Comparison of ENCODE assay signal across 33 cellular contexts in genomic region chrX:18955676-18956075, GRCh38.
"Had no signal": no experiment of that assay in that cellular context is flagged by ENCODE, and none has a peak within 500 bp of the region (broad histone marks: within the 10 kb centered on the region; RNA-seq: fewer than 3 reads in every experiment).

No MANE protein-coding gene starts in this region.

- DNase-seq: activated CD4-positive, alpha-beta memory T cell treated with anti-CD3 and anti-CD28 coated beads for 36 hours; activated CD4-positive, alpha-beta T cell treated with anti-CD3 and anti-CD28 coated beads for 36 hours; activated CD4-positive, alpha-beta T cell treated with anti-CD3 and anti-CD28 coated beads, Interleukin-2, amount 10 ng/mL, durations not matched to agents 24 days and 14 days; activated CD4-positive, CD25-positive, alpha-beta regulatory T cell; activated CD4-positive, CD25-positive, alpha-beta regulatory T cell treated with anti-CD3 and anti-CD28 coated beads, Interleukin-2, amount 50 U/mL, for 72 hours; activated CD8-positive, alpha-beta memory T cell treated with anti-CD3 and anti-CD28 coated beads, Interleukin-2, amount 10 ng/mL, durations not matched to agents 7 days and 5 days; activated CD8-positive, alpha-beta memory T cell treated with anti-CD3 and anti-CD28 coated beads, Interleukin-2, amount 50 U/mL, for 4 hours; activated CD8-positive, alpha-beta T cell treated with anti-CD3 and anti-CD28 coated beads, Interleukin-2, amount 10 ng/mL, durations not matched to agents 7 days and 5 days; activated effector memory CD4-positive, alpha-beta T cell treated with anti-CD3 and anti-CD28 coated beads, Interleukin-2, amount 50 U/mL, for 16 hours; activated naive CD4-positive, alpha-beta T cell treated with anti-CD3 and anti-CD28 coated beads for 36 hours; activated naive CD8-positive, alpha-beta T cell treated with anti-CD3 and anti-CD28 coated beads for 36 hours; activated naive CD8-positive, alpha-beta T cell treated with anti-CD3 and anti-CD28 coated beads, Interleukin-2, amount 50 U/mL, for 24 hours; activated T-cell treated with anti-CD3 and anti-CD28 coated beads, Interleukin-2, amount 50 U/mL, for 1 hour; activated T-cell treated with anti-CD3 and anti-CD28 coated beads, Interleukin-2, amount 50 U/mL, for 48 hours; adrenal gland; amygdala; aorta; body of pancreas; central memory CD4-positive, alpha-beta T cell; cerebellar nuclear complex; colonic mucosa; effector CD8-positive, alpha-beta T cell; esophagus squamous epithelium; head of caudate nucleus; T-helper 1 cell; T-helper 17 cell; T1000 had no signal

- H3K36me3 ChIP-seq: adrenal gland, colonic mucosa had no signal

- H3K9me3 ChIP-seq: adrenal gland, body of pancreas, colonic mucosa, esophagus squamous epithelium, gastroesophageal sphincter had no signal

- H3K27me3 ChIP-seq: adrenal gland, body of pancreas, colonic mucosa, esophagus squamous epithelium, gastroesophageal sphincter had no signal

- H3K9me3 Mint-ChIP-seq: activated CD4-positive, alpha-beta memory T cell treated with anti-CD3 and anti-CD28 coated beads for 36 hours; activated CD4-positive, alpha-beta T cell treated with anti-CD3 and anti-CD28 coated beads, Interleukin-2, amount 10 ng/mL, durations not matched to agents 24 days and 14 days; activated naive CD4-positive, alpha-beta T cell treated with anti-CD3 and anti-CD28 coated beads for 36 hours; activated naive CD4-positive, alpha-beta T cell treated with anti-CD3 and anti-CD28 coated beads, Interleukin-2, amount 50 U/mL, for 24 hours; activated naive CD8-positive, alpha-beta T cell treated with anti-CD3 and anti-CD28 coated beads for 36 hours; activated naive CD8-positive, alpha-beta T cell treated with anti-CD3 and anti-CD28 coated beads, Interleukin-2, amount 50 U/mL, for 24 hours; activated T-helper 1 cell treated with anti-CD3 and anti-CD28 coated beads, Interleukin-12 subunit alpha, Interleukin-12 subunit beta, Interleukin-2, Interleukin-4 antibody, amounts not matched to agents 30 ng/mL and 10 ng/mL and 1 ng/mL, durations not matched to agents 14 hours and 24 hours and 36 hours; activated T-helper 2 cell treated with anti-CD3 and anti-CD28 coated beads, Interferon-gamma antibody, Interleukin-2, Interleukin-4, amounts not matched to agents 10 μg/mL and 5 μg/mL and 100 μg/mL, durations not matched to agents 14 hours and 24 hours and 36 hours; T-helper 2 cell treated with Interferon-gamma antibody and Interleukin-4, amounts not matched to agents 5 μg/mL and 100 μg/mL, for 36 hours had no signal

- H3K27me3 Mint-ChIP-seq: activated CD4-positive, alpha-beta memory T cell treated with anti-CD3 and anti-CD28 coated beads for 36 hours; activated CD4-positive, alpha-beta T cell treated with anti-CD3 and anti-CD28 coated beads for 36 hours; activated CD4-positive, alpha-beta T cell treated with anti-CD3 and anti-CD28 coated beads, Interleukin-2, amount 10 ng/mL, durations not matched to agents 24 days and 14 days; activated CD8-positive, alpha-beta memory T cell treated with anti-CD3 and anti-CD28 coated beads, Interleukin-2, amount 10 ng/mL, durations not matched to agents 7 days and 5 days; activated naive CD4-positive, alpha-beta T cell treated with anti-CD3 and anti-CD28 coated beads, Interleukin-2, amount 50 U/mL, for 24 hours; activated naive CD8-positive, alpha-beta T cell treated with anti-CD3 and anti-CD28 coated beads for 36 hours; activated naive CD8-positive, alpha-beta T cell treated with anti-CD3 and anti-CD28 coated beads, Interleukin-2, amount 50 U/mL, for 24 hours; T-helper 17 cell had no signal

- H3K4me1 ChIP-seq: adrenal gland, body of pancreas, colonic mucosa, esophagus squamous epithelium, gastroesophageal sphincter had no signal

- H3K27ac ChIP-seq: adrenal gland, body of pancreas, colonic mucosa, epithelial cell of prostate, esophagus squamous epithelium, gastroesophageal sphincter had no signal

- H3K27ac Mint-ChIP-seq: activated CD4-positive, alpha-beta memory T cell treated with anti-CD3 and anti-CD28 coated beads for 36 hours; activated CD4-positive, alpha-beta T cell treated with anti-CD3 and anti-CD28 coated beads for 36 hours; activated CD4-positive, alpha-beta T cell treated with anti-CD3 and anti-CD28 coated beads, Interleukin-2, amount 10 ng/mL, durations not matched to agents 24 days and 14 days; activated CD8-positive, alpha-beta memory T cell treated with anti-CD3 and anti-CD28 coated beads, Interleukin-2, amount 10 ng/mL, durations not matched to agents 7 days and 5 days; activated CD8-positive, alpha-beta T cell treated with anti-CD3 and anti-CD28 coated beads, Interleukin-2, amount 10 ng/mL, durations not matched to agents 7 days and 5 days; activated naive CD4-positive, alpha-beta T cell treated with anti-CD3 and anti-CD28 coated beads for 36 hours; activated naive CD4-positive, alpha-beta T cell treated with anti-CD3 and anti-CD28 coated beads, Interleukin-2, amount 50 U/mL, for 24 hours; activated naive CD8-positive, alpha-beta T cell treated with anti-CD3 and anti-CD28 coated beads for 36 hours; activated naive CD8-positive, alpha-beta T cell treated with anti-CD3 and anti-CD28 coated beads, Interleukin-2, amount 50 U/mL, for 24 hours; activated T-helper 1 cell treated with anti-CD3 and anti-CD28 coated beads, Interleukin-12 subunit alpha, Interleukin-12 subunit beta, Interleukin-2, Interleukin-4 antibody, amounts not matched to agents 30 ng/mL and 10 ng/mL and 1 ng/mL, durations not matched to agents 14 hours and 24 hours and 36 hours; activated T-helper 2 cell treated with anti-CD3 and anti-CD28 coated beads, Interferon-gamma antibody, Interleukin-2, Interleukin-4, amounts not matched to agents 10 μg/mL and 5 μg/mL and 100 μg/mL, durations not matched to agents 14 hours and 24 hours and 36 hours; T-helper 17 cell; T-helper 2 cell treated with Interferon-gamma antibody and Interleukin-4, amounts not matched to agents 5 μg/mL and 100 μg/mL, for 36 hours had no signal

- H3K4me3 Mint-ChIP-seq: activated CD4-positive, alpha-beta memory T cell treated with anti-CD3 and anti-CD28 coated beads for 36 hours; activated CD4-positive, alpha-beta T cell treated with anti-CD3 and anti-CD28 coated beads for 36 hours; activated CD4-positive, alpha-beta T cell treated with anti-CD3 and anti-CD28 coated beads, Interleukin-2, amount 10 ng/mL, durations not matched to agents 24 days and 14 days; activated CD8-positive, alpha-beta memory T cell treated with anti-CD3 and anti-CD28 coated beads, Interleukin-2, amount 10 ng/mL, durations not matched to agents 7 days and 5 days; activated CD8-positive, alpha-beta T cell treated with anti-CD3 and anti-CD28 coated beads, Interleukin-2, amount 10 ng/mL, durations not matched to agents 7 days and 5 days; activated naive CD4-positive, alpha-beta T cell treated with anti-CD3 and anti-CD28 coated beads for 36 hours; activated naive CD4-positive, alpha-beta T cell treated with anti-CD3 and anti-CD28 coated beads, Interleukin-2, amount 50 U/mL, for 24 hours; activated naive CD8-positive, alpha-beta T cell treated with anti-CD3 and anti-CD28 coated beads for 36 hours; activated naive CD8-positive, alpha-beta T cell treated with anti-CD3 and anti-CD28 coated beads, Interleukin-2, amount 50 U/mL, for 24 hours; activated T-helper 1 cell treated with anti-CD3 and anti-CD28 coated beads, Interleukin-12 subunit alpha, Interleukin-12 subunit beta, Interleukin-2, Interleukin-4 antibody, amounts not matched to agents 30 ng/mL and 10 ng/mL and 1 ng/mL, durations not matched to agents 14 hours and 24 hours and 36 hours; T-helper 17 cell; T-helper 2 cell treated with Interferon-gamma antibody and Interleukin-4, amounts not matched to agents 5 μg/mL and 100 μg/mL, for 36 hours had no signal

- H3K4me3 ChIP-seq: adrenal gland, body of pancreas, colonic mucosa, esophagus squamous epithelium, gastroesophageal sphincter had no signal
